ENCODE assay signal across 8 cellular contexts in genomic region chr5:157511656-157512644, GRCh38. TPM values are rescaled to one million over a fixed set of nuclear protein-coding genes. Genes with fewer than 3 reads are reported as not detected.
DNase-seq lines count a peak whose midpoint lies in the region; ATAC-seq and TF ChIP-seq lines count a peak whose summit lies in the region.

No MANE protein-coding gene starts in this region.

- H3K27ac ChIP-seq in CD4-positive, CD25-positive, alpha-beta regulatory T cell (ENCODE audit: insufficient read depth, low read length, poor library complexity, severe bottlenecking): no peak overlapping the region
- peak overlapping the region; percentile 71 for H3K27ac ChIP-seq in smooth muscle cell (ENCODE audit: low read depth)

- TF ChIP-seq CTCF in astrocyte of the spinal cord (IDR thresholded peaks at IDR 0.05; ENCODE audit: low read depth, low read length) (no peak), smooth muscle cell (IDR thresholded peaks at IDR 0.05; ENCODE audit: borderline replicate concordance, insufficient read depth, poor library complexity, severe bottlenecking) (no peak)

- peaks cover 0 to 7% (median 2%) of the 10 kb centered on the region in 4 donors for H3K4me1 Mint-ChIP-seq in CD4-positive, CD25-positive, alpha-beta regulatory T cell

- peaks cover 21% of the 10 kb centered on the region for H3F3A ChIP-seq in smooth muscle cell (ENCODE audit: low read depth)

- H3K27me3 Mint-ChIP-seq in CD4-positive, CD25-positive, alpha-beta regulatory T cell: no peaks in the 10 kb centered on the region

- no peak overlapping the region for H3K4me3 ChIP-seq in CD4-positive, CD25-positive, alpha-beta regulatory T cell (ENCODE audit: low read depth, low read length)
- H3K4me3 ChIP-seq in astrocyte of the spinal cord (ENCODE audit: low read depth, low read length) (no peak overlapping the region), smooth muscle cell (no peak overlapping the region)

- H3K79me2 ChIP-seq in smooth muscle cell (ENCODE audit: low read depth): no peaks in the 10 kb centered on the region

- H4K20me1 ChIP-seq in smooth muscle cell (ENCODE audit: low read depth): peaks cover 29% of the 10 kb centered on the region

- 49% methylated on average over 9 of the region's 9 CpGs for WGBS in smooth muscle cell (ENCODE audit: low lambda C conversion rate)

- H3K4me1 ChIP-seq in CD4-positive, CD25-positive, alpha-beta regulatory T cell (ENCODE audit: control insufficient read depth, insufficient read depth, low read length, poor library complexity, severe bottlenecking): no peaks in the 10 kb centered on the region
- H3K4me1 ChIP-seq in smooth muscle cell (ENCODE audit: low read depth): no peaks in the 10 kb centered on the region

- no peaks in the 10 kb centered on the region for H3K9me3 Mint-ChIP-seq in CD4-positive, CD25-positive, alpha-beta regulatory T cell

- peak overlapping the region in 2 of 3 donors; percentile 32 to 42 for H3K27ac Mint-ChIP-seq in CD4-positive, CD25-positive, alpha-beta regulatory T cell

- H3K9me3 ChIP-seq in CD4-positive, CD25-positive, alpha-beta regulatory T cell (ENCODE audit: control insufficient read depth in 2 of 2, low read length in 2 of 2): no peaks in the 10 kb centered on the region
- H3K9me3 ChIP-seq in smooth muscle cell (replicated peaks; ENCODE audit: low read depth): no peaks in the 10 kb centered on the region

- no peak overlapping the region for H3K9ac ChIP-seq in smooth muscle cell (ENCODE audit: low read depth)

- peaks cover 78% of the 10 kb centered on the region for H3K36me3 ChIP-seq in CD4-positive, CD25-positive, alpha-beta regulatory T cell (ENCODE audit: control insufficient read depth, insufficient read depth, low read length)
- H3K36me3 ChIP-seq in smooth muscle cell (ENCODE audit: low read depth): peaks cover 5% of the 10 kb centered on the region

- no peaks in the 10 kb centered on the region for H3K27me3 ChIP-seq in CD4-positive, CD25-positive, alpha-beta regulatory T cell (ENCODE audit: control insufficient read depth, insufficient read depth, low read length)
- no peaks in the 10 kb centered on the region for H3K27me3 ChIP-seq in smooth muscle cell (ENCODE audit: low read depth)

- no peak overlapping the region for H2AFZ ChIP-seq in smooth muscle cell (ENCODE audit: low read depth)

- peak in 1 of 2 donors; percentile 23 for ATAC-seq in CD4-positive, CD25-positive, alpha-beta regulatory T cell (ENCODE audit: low read depth in 2 of 2)
- ATAC-seq in HG03025 (IDR thresholded peaks at IDR 0.05; ENCODE audit: low FRiP score, unreplicated experiment) (no peak), HG03139 (IDR thresholded peaks at IDR 0.05; ENCODE audit: unreplicated experiment) (no peak), HG02938 (IDR thresholded peaks at IDR 0.05; ENCODE audit: unreplicated experiment) (no peak)

- in situ Hi-C loops in astrocyte of the spinal cord (cut with HindIII; ENCODE audit: low sequenced_read_pairs): no loop called here

- peaks cover 18% of the 10 kb centered on the region for H3K36me3 Mint-ChIP-seq in CD4-positive, CD25-positive, alpha-beta regulatory T cell

- no peak overlapping the region for H3K4me3 Mint-ChIP-seq in CD4-positive, CD25-positive, alpha-beta regulatory T cell

- peak overlapping the region; percentile 27 for H3K4me2 ChIP-seq in smooth muscle cell

- DNase-seq in CD4-positive, CD25-positive, alpha-beta regulatory T cell: no peak
- DNase-seq in NCI-H226 (peak; percentile 93), astrocyte of the spinal cord (ENCODE audit: low read depth, low spot score) (peak; percentile 99), iPS-NIHi11 (ENCODE audit: low spot score) (peak; percentile 70), smooth muscle cell (lab: John Stamatoyannopoulos, UW; ENCODE audit: unreplicated experiment) (peak; percentile 9)

RNA-seq across cellular contexts. Expression of gene NIPAL4, which starts 51.9 kb away (rescaled TPM):
- total RNA-seq in CD4-positive, CD25-positive, alpha-beta regulatory T cell: 1.1 TPM
- under 1 TPM in 3 of 4 donors, not detected in 1; 0.10 to 0.15 (median 0.14) TPM for polyA plus RNA-seq in CD4-positive, CD25-positive, alpha-beta regulatory T cell
- 3.5 and 6.9 TPM in 2 replicates for total RNA-seq in smooth muscle cell
- polyA plus RNA-seq in smooth muscle cell: 0.37 and 2.7 TPM in 2 replicates

Comparison
In these comparisons a context has a peak if more than half of its experiments do, and no peak if none do; other contexts are left out.
1. DNase-seq: peak in NCI-H226 (single experiment), astrocyte of the spinal cord (single experiment), iPS-NIHi11 (single experiment) and smooth muscle cell (single experiment); none in CD4-positive, CD25-positive, alpha-beta regulatory T cell (0 of 3).